Comparison of ENCODE assay signal across 8 cellular contexts in the genomic region with DNA sequence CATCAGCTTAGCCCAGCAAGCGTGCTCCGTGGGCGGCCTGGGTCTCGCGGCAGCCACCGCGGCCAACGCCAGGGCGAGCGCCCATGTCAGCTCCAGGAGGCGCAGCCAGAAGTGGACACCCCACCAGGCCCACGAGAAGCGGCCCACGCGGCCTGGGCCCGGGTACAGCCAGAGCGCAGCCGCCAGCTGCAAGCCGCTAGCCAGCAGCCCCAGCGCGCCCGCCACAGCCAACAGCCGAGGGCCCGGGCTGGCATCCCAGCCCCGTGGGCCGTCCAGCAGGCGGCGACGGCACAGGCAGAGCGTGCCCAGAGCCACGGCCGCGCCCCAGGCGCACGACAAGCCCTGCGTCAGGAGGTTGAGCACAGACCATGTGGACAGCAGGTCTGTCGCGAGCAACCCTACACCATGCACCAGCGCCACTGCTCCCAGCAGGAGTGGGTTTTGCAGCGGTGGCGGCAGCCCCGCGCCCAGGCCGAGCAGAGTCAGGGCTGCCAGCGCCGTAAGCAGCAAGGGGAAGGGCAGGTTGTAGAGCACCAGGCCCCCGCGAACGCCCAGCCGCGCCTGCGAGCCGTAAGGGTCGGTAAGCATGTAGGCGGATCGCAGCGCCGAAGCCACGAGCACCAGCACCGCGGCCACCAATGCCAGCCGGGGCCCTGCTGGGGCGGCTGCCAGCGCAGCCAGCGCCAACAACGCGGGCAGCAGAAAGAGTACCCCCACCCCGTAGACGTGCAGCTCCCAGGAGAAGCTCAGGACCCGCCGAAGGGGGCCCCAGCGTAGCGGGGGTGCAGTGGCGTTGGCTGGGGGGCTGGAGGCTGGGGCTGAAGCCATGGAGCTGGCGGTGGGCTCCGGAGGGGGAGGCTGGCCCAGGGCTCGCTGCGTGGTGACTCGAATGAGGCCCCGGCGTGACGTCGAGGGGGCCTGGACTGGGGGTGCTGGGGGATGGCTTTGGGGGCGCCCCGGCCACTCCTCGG. TPM values are rescaled to one million over a fixed set of nuclear protein-coding genes. Genes with fewer than 3 reads are reported as not detected.
A peak's percentile ranks its signal among the peaks of the same experiment; 100 is the strongest.
DNase-seq lines count a peak whose midpoint lies in the region; ATAC-seq and TF ChIP-seq lines count a peak whose summit lies in the region.

No MANE protein-coding gene starts in this region.

- H3K36me3 Mint-ChIP-seq in T-cell, result peaks cover 5% of the 10 kb centered on the region

- TF ChIP-seq CTCF in AG04449 (IDR thresholded peaks at IDR 0.05; ENCODE audit: insufficient read depth, low read length, missing control alignments) (peak; percentile 76), cardiac fibroblast (IDR thresholded peaks at IDR 0.05; ENCODE audit: low read depth, low read length) (peak; percentile 46), spleen (IDR thresholded peaks at IDR 0.05 in 8 of 11, conservative IDR thresholded peaks at IDR 0.05 in 3 of 11) (peak in 8 of 11 experiments; percentile 20 to 79 (median 33))

- no peaks in the 10 kb centered on the region for H3K9me3 Mint-ChIP-seq in T-cell

- peaks cover 0 to 12% (median 0%) of the 10 kb centered on the region in 7 donors for H3K27me3 ChIP-seq in spleen (replicated peaks in 1 of 7)

- POLR2A ChIA-PET in AG04449 (lab: Yijun Ruan, JAX) (interaction anchor here (0.7 to 1.7 kb wide), 11 partner anchors 7 to 301 kb away, joined by 3 to 22 read pairs (median 3); partner anchors contain the start of genes ARPC4, CRELD1, RPUSD3 and TATDN2), T-cell (lab: Charles Lee) (interaction anchor here in 1 of 2 donors (1.0 kb wide), 1 partner anchor 12 kb away, joined by 3 read pairs; no protein-coding TSS in a partner anchor)

- no peak for TF ChIP-seq POLR2A in spleen (IDR thresholded peaks at IDR 0.05)

- peaks cover 0 to 40% (median 11%) of the 10 kb centered on the region in 6 donors for H3K36me3 ChIP-seq in spleen

- intact Hi-C loops in spleen (cut with DNase I; ENCODE audit: low total_unique reads), result no loop called here

- H3K27ac ChIP-seq in spleen, result peak overlapping the region; percentile 55 to 87 (median 80)

- H3K27me3 Mint-ChIP-seq in T-cell, result no peaks in the 10 kb centered on the region

- no peak overlapping the region for H3K4me3 Mint-ChIP-seq in T-cell

- H3K27ac Mint-ChIP-seq in T-cell, result no peak overlapping the region

- CTCF ChIA-PET in AG04449 (lab: Yijun Ruan, JAX), result interaction anchor here (0.9 to 5.3 kb wide), 60 partner anchors 8 to 444 kb away, joined by 3 to 84 read pairs (median 5); partner anchors contain the start of genes CRELD1, IL17RE, JAGN1 and RPUSD3
- CTCF ChIA-PET in T-cell (lab: Charles Lee), result interaction anchor here (0.6 to 1.5 kb wide), 9 partner anchors 12 to 221 kb away, joined by 3 to 33 read pairs (median 4); partner anchors contain the start of genes CRELD1 (in 2 of the 2), ARPC4 (in 1 of the 2), FANCD2 (in 1 of the 2) and RPUSD3 (in 1 of the 2)

- DNase-seq in AG04449 (ENCODE audit: low read depth, low spot score), result no peak
- DNase-seq in LoVo (ENCODE audit: low spot score), result peak; percentile 89
- peak; percentile 74 to 79 for DNase-seq in cardiac fibroblast (ENCODE audit: low read depth in 2 of 2)
- DNase-seq in islet precursor cell, result peak; percentile 92
- peak; percentile 84 for DNase-seq in spleen
- no peak for DNase-seq in UCSD-AML1 (lab: John Stamatoyannopoulos, UW; ENCODE audit: unreplicated experiment)
- DNase-seq in T-cell, result no peak

- peaks cover 6 to 52% (median 23%) of the 10 kb centered on the region in 6 donors for H3K4me1 ChIP-seq in spleen

- peak overlapping the region; percentile 73 for H3K4me3 ChIP-seq in AG04449 (ENCODE audit: low read depth, low read length)
- peak overlapping the region; percentile 60 to 61 for H3K4me3 ChIP-seq in cardiac fibroblast (replicated peaks in 1 of 2; ENCODE audit: low read depth in 2 of 2, low read length in 2 of 2)
- H3K4me3 ChIP-seq in spleen, result peak overlapping the region; percentile 38 to 71 (median 48)

- ATAC-seq in T-cell (replicated peaks in 1 of 4) (no peak), HG03520 (IDR thresholded peaks at IDR 0.05; ENCODE audit: unreplicated experiment) (no peak)

- no peaks in the 10 kb centered on the region for H3K9me3 ChIP-seq in spleen

- 64 to 77% (median 70%) methylated on average over 74 to 86 of the region's 86 CpGs for WGBS in spleen, 5 donors

- H3K4me1 Mint-ChIP-seq in T-cell, result peaks cover 14 to 18% (median 15%) of the 10 kb centered on the region in 3 donors

RNA-seq across cellular contexts. Expression of gene PRRT3, which starts 4.9 kb away (rescaled TPM):
- total RNA-seq in spleen, result 1 to 10 TPM in 6 of 7 donors, under 1 TPM in 1; 0.85 to 2.4 (median 1.9) TPM
- under 1 TPM; 0.65 to 0.99 (median 0.72) TPM for polyA plus RNA-seq in spleen
- 10 to 100 TPM in 2 of 5 donors, 1 to 10 TPM in 3; 6.6 to 10.5 (median 9.2) TPM for total RNA-seq in T-cell

RNA-seq across cellular contexts. Expression of gene CRELD1, which starts 13.7 kb away (rescaled TPM):
- total RNA-seq in spleen (10 to 100 TPM; 17.7 to 40.3 (median 31.4) TPM), T-cell (10 to 100 TPM; 23.0 to 55.2 (median 48.0) TPM)
- polyA plus RNA-seq in spleen, result 10 to 100 TPM; 20.6 to 40.9 (median 21.9) TPM

RNA-seq across cellular contexts. Expression of gene IL17RC, which starts 30.4 kb away (rescaled TPM):
- 10 to 100 TPM; 10.7 to 24.1 (median 19.7) TPM for total RNA-seq in spleen
- polyA plus RNA-seq in spleen, result 10 to 100 TPM in 2 of 3 donors, 1 to 10 TPM in 1; 6.6 to 24.6 (median 12.6) TPM
- 1 to 10 TPM in 2 of 5 donors, under 1 TPM in 3; 0.54 to 1.2 (median 0.80) TPM for total RNA-seq in T-cell

RNA-seq across cellular contexts. Expression of gene EMC3, which starts 39.3 kb away (rescaled TPM):
- 10 to 100 TPM; 32.8 to 61.4 (median 47.1) TPM for total RNA-seq in spleen
- 10 to 100 TPM; 16.3 to 35.3 (median 18.0) TPM for polyA plus RNA-seq in spleen
- 10 to 100 TPM; 33.8 to 47.7 (median 36.6) TPM for total RNA-seq in T-cell

RNA-seq across cellular contexts. Expression of gene IL17RE, which starts 44.7 kb away (rescaled TPM):
- total RNA-seq in spleen (1 to 10 TPM; 1.0 to 5.1 (median 1.9) TPM), T-cell (1 to 10 TPM in 4 of 5 donors, under 1 TPM in 1; 0.68 to 5.1 (median 1.9) TPM)
- polyA plus RNA-seq in spleen, result 1 to 10 TPM in 1 of 3 donors, under 1 TPM in 2; 0.57 to 1.7 (median 0.64) TPM

Comparison
In these comparisons a context has a peak if more than half of its experiments do, and no peak if none do; other contexts are left out.
1. DNase-seq: peak in LoVo (single experiment), cardiac fibroblast (2 of 2), islet precursor cell (single experiment) and spleen (single experiment); none in AG04449 (single experiment), UCSD-AML1 (single experiment) and T-cell (0 of 34).
2. RNA of gene IL17RC, which starts 30.4 kb away (total RNA-seq): 10.7 to 24.1 TPM in spleen; 0.54 to 1.2 TPM in T-cell; every median in the first group is over 4 times any median in the second.
3. Peak in every context shown above with its lines, with median percentiles within 50 percentile points of each other: H3K4me3 ChIP-seq and CTCF ChIP-seq.